Comparison of ENCODE assay signal across 11 cellular contexts in genomic region chr3:104437891-104438290, GRCh38.
DNase-seq lines count a peak whose midpoint lies in the region; ATAC-seq, FAIRE-seq and TF ChIP-seq lines count a peak whose summit lies in the region.
"Had no signal": no experiment of that assay in that cellular context is flagged by ENCODE, and none has a peak within 500 bp of the region (broad histone marks: within the 10 kb centered on the region; RNA-seq: fewer than 3 reads in every experiment).

No MANE protein-coding gene starts in this region.

- H3K27me3 ChIP-seq in NT2/D1 (ENCODE audit: insufficient read depth, insufficient read length) (no peaks in the 10 kb centered on the region), pancreas (no peaks in the 10 kb centered on the region), prostate gland (replicated peaks; ENCODE audit: insufficient read depth) (no peaks in the 10 kb centered on the region)

- peaks cover 44% of the 10 kb centered on the region for H3K4me1 Mint-ChIP-seq in osteocyte (ENCODE audit: unreplicated experiment)

- peak; percentile 41 for DNase-seq in GM04503 (ENCODE audit: low read depth)
- DNase-seq in NT2/D1 (ENCODE audit: low read depth, low spot score), result peak; percentile 8
- peak; percentile 66 for DNase-seq in fibroblast of pulmonary artery (ENCODE audit: low read depth)
- no peak for DNase-seq in osteocyte (ENCODE audit: extremely low spot score, unreplicated experiment)
- no peak for DNase-seq in pancreas
- no peak for DNase-seq in coronary artery (ENCODE audit: low spot score)
- DNase-seq in prostate gland (ENCODE audit: low spot score), result no peak
- DNase-seq: activated naive CD4-positive, alpha-beta T cell treated with anti-CD3 and anti-CD28 coated beads, Interleukin-2, amount 50 U/mL, for 16 hours had no signal

- H3K27ac ChIP-seq in pancreas (no peak overlapping the region), coronary artery (no peak overlapping the region), prostate gland (no peak overlapping the region)
- H3K27ac ChIP-seq: VCaP had no signal

- no peaks in the 10 kb centered on the region for H3K4me1 ChIP-seq in NT2/D1 (ENCODE audit: insufficient read depth, insufficient read length)
- H3K4me1 ChIP-seq in pancreas, result no peaks in the 10 kb centered on the region
- no peaks in the 10 kb centered on the region for H3K4me1 ChIP-seq in prostate gland (replicated peaks)

- FAIRE-seq in pancreas (lab: Jason Lieb, UNC), result no peak
- FAIRE-seq: G401.6 had no signal

- no peak overlapping the region for H3K4me3 Mint-ChIP-seq in osteocyte (ENCODE audit: unreplicated experiment)

- TF ChIP-seq POLR2A in prostate gland (IDR thresholded peaks at IDR 0.05), result no peak

- WGBS in pancreas, 2 donors, result 3% methylated on average over 1 of the region's 1 CpG
- WGBS in prostate gland, result 6% methylated on average over 1 of the region's 1 CpG

- no peaks in the 10 kb centered on the region for H3K27me3 Mint-ChIP-seq in osteocyte (ENCODE audit: unreplicated experiment)

- H3K9ac ChIP-seq in NT2/D1 (ENCODE audit: insufficient read length, low read depth), result no peak overlapping the region

- H3K4me3 ChIP-seq in NT2/D1 (ENCODE audit: insufficient read length, low read depth) (no peak overlapping the region), fibroblast of pulmonary artery (replicated peaks; ENCODE audit: low read depth, low read length) (no peak overlapping the region), pancreas (no peak overlapping the region), coronary artery (no peak overlapping the region), prostate gland (no peak overlapping the region)

- no peak for TF ChIP-seq CTCF in fibroblast of pulmonary artery (IDR thresholded peaks at IDR 0.05; ENCODE audit: low read length, missing control alignments)
- TF ChIP-seq CTCF in osteocyte (IDR thresholded peaks at IDR 0.05), result no peak
- no peak for TF ChIP-seq CTCF in pancreas (IDR thresholded peaks at IDR 0.05)
- TF ChIP-seq CTCF in coronary artery (IDR thresholded peaks at IDR 0.05), result no peak
- TF ChIP-seq CTCF in prostate gland (IDR thresholded peaks at IDR 0.05), result no peak

- H3K9me3 Mint-ChIP-seq in osteocyte (ENCODE audit: unreplicated experiment), result peaks cover under 1% of the 10 kb centered on the region

- no peaks in the 10 kb centered on the region for H3K36me3 Mint-ChIP-seq in osteocyte (ENCODE audit: unreplicated experiment)

- intact Hi-C loops in pancreas (cut with DNase I), result no loop called here
- intact Hi-C loops in prostate gland (cut with DNase I), result no loop called here

- H3K27ac Mint-ChIP-seq in osteocyte (ENCODE audit: unreplicated experiment), result peak overlapping the region; percentile 70

- 0 out of 2 replicates have a peak, but pooled peaks cover 6% of the 10 kb centered on the region for H3K9me3 ChIP-seq in NT2/D1 (ENCODE audit: insufficient read depth, low read length)
- H3K9me3 ChIP-seq in pancreas, result no peaks in the 10 kb centered on the region
- H3K9me3 ChIP-seq in prostate gland, result no peaks in the 10 kb centered on the region

- ATAC-seq in pancreas, result no peak
- no peak for ATAC-seq in GM19395 (IDR thresholded peaks at IDR 0.05; ENCODE audit: unreplicated experiment)

- no peaks in the 10 kb centered on the region for H3K36me3 ChIP-seq in NT2/D1 (ENCODE audit: insufficient read depth, insufficient read length, low read length)
- H3K36me3 ChIP-seq in pancreas, result no peaks in the 10 kb centered on the region
- no peaks in the 10 kb centered on the region for H3K36me3 ChIP-seq in prostate gland

Comparison
In these comparisons a context has a peak if more than half of its experiments do, and no peak if none do; other contexts are left out.
1. DNase-seq: peak in GM04503 (single experiment), NT2/D1 (single experiment) and fibroblast of pulmonary artery (single experiment); none in osteocyte (single experiment), pancreas (0 of 6), coronary artery (single experiment) and prostate gland (single experiment).